11 cellular contexts compared by ENCODE assay signal in genomic region chr4:6474053-6474568, GRCh38. TPM values are rescaled to one million over a fixed set of nuclear protein-coding genes. Genes with fewer than 3 reads are reported as not detected.
DNase-seq lines count a peak whose midpoint lies in the region; ATAC-seq, FAIRE-seq and TF ChIP-seq lines count a peak whose summit lies in the region.
"Had no signal": no experiment of that assay in that cellular context is flagged by ENCODE, and none has a peak within 500 bp of the region (broad histone marks: within the 10 kb centered on the region; RNA-seq: fewer than 3 reads in every experiment).

No MANE protein-coding gene starts in this region.

- no peak overlapping the region for H3K27ac ChIP-seq in upper lobe of right lung
- H3K27ac ChIP-seq: epithelial cell of prostate had no signal

- no peaks in the 10 kb centered on the region; the same call in 1 of the 2 replicates for H3K9me3 Mint-ChIP-seq in WTC11

- no peak for TF ChIP-seq POLR2A in H54 (IDR thresholded peaks at IDR 0.05; ENCODE audit: low read depth, low read length)

- H3K9me3 ChIP-seq in upper lobe of right lung = no peaks in the 10 kb centered on the region

- POLR2A ChIA-PET in BJ (lab: Charles Lee) (no interaction called here), WTC11 (lab: Charles Lee) (interaction anchor here (0.6 kb wide), 1 partner anchor 1914 kb away, joined by 5 read pairs; no protein-coding TSS in a partner anchor)

- no peak for DNase-seq in BJ (ENCODE audit: low read depth)
- peak; percentile 50 for DNase-seq in H54 (ENCODE audit: insufficient read length, low spot score)
- DNase-seq in WTC11 (ENCODE audit: low spot score) = peak; percentile 54
- DNase-seq in left lobe of liver (ENCODE audit: low spot score) = peak; percentile 26
- DNase-seq in upper lobe of right lung = no peak
- no peak for DNase-seq in CD1c-positive myeloid dendritic cell (ENCODE audit: extremely low spot score)
- DNase-seq: activated naive CD4-positive, alpha-beta T cell treated with anti-CD3 and anti-CD28 coated beads for 36 hours; NCI-H446 had no signal

- peaks cover 6% of the 10 kb centered on the region for H3K4me1 ChIP-seq in upper lobe of right lung

- intact Hi-C loops in upper lobe of right lung (cut with DNase I) = no loop called here

- no peak overlapping the region for H3K4me3 ChIP-seq in BJ (ENCODE audit: low read depth, low read length)
- no peak overlapping the region for H3K4me3 ChIP-seq in upper lobe of right lung

- no peak for ATAC-seq in WTC11
- ATAC-seq in left lobe of liver = peak; percentile 38
- no peak for ATAC-seq in upper lobe of right lung
- ATAC-seq in HG02610 (IDR thresholded peaks at IDR 0.05; ENCODE audit: unreplicated experiment) = no peak
- no peak for ATAC-seq in HG03439 (IDR thresholded peaks at IDR 0.05; ENCODE audit: unreplicated experiment)

- 0 out of 2 replicates have a peak overlapping the region, but pooled peaks have one; percentile 6 for H3K4me3 Mint-ChIP-seq in WTC11
- H3K4me3 Mint-ChIP-seq: activated naive CD4-positive, alpha-beta T cell treated with anti-CD3 and anti-CD28 coated beads for 36 hours had no signal

- peaks cover 23% of the 10 kb centered on the region for H3K4me1 Mint-ChIP-seq in WTC11

- peaks cover 18% of the 10 kb centered on the region for H3K27me3 ChIP-seq in BJ (ENCODE audit: control insufficient read depth, insufficient read depth, low read length)
- peaks cover 52% of the 10 kb centered on the region for H3K27me3 ChIP-seq in upper lobe of right lung

- H3K27me3 Mint-ChIP-seq in WTC11 (ENCODE audit: low read depth) = peaks cover 51% of the 10 kb centered on the region

- FAIRE-seq in H54 (lab: Jason Lieb, UNC) = no peak

- H3K36me3 ChIP-seq in BJ (ENCODE audit: control insufficient read depth, insufficient read depth, low read length) = no peaks in the 10 kb centered on the region
- H3K36me3 ChIP-seq in upper lobe of right lung = no peaks in the 10 kb centered on the region

- H3K27ac Mint-ChIP-seq in WTC11 = no peak overlapping the region
- H3K27ac Mint-ChIP-seq: activated naive CD4-positive, alpha-beta T cell treated with anti-CD3 and anti-CD28 coated beads for 36 hours had no signal

- CTCF ChIA-PET in BJ (lab: Yijun Ruan, JAX) = no interaction called here
- CTCF ChIA-PET in WTC11 (lab: Charles Lee) = interaction anchor here (0.6 to 3.6 kb wide), 16 partner anchors 9 to 160 kb away, joined by 3 to 35 read pairs (median 4); no protein-coding TSS in a partner anchor

- no peaks in the 10 kb centered on the region for H3K36me3 Mint-ChIP-seq in WTC11

- TF ChIP-seq CTCF in BJ (IDR thresholded peaks at IDR 0.05; ENCODE audit: insufficient read depth, low read depth, low read length) = peak; percentile 31
- 0 out of 2 replicates have a peak, but pooled peaks have one; percentile 28 for TF ChIP-seq CTCF in WTC11 (IDR thresholded peaks at IDR 0.05)
- no peak for TF ChIP-seq CTCF in upper lobe of right lung (IDR thresholded peaks at IDR 0.05)

TF ChIP-seq in WTC11, 78 proteins besides CTCF, POLR2A, EP300 and RAD21:
- peak; percentile 70 for TF ChIP-seq ZNF423 (CRISPR knock-in tag; IDR thresholded peaks at IDR 0.05)
- no peak for TF ChIP-seq TEAD4 (CRISPR knock-in tag; IDR thresholded peaks at IDR 0.05)
- no peak for TF ChIP-seq ZNF219 (CRISPR knock-in tag; IDR thresholded peaks at IDR 0.05; ENCODE audit: borderline replicate concordance)

RNA-seq across cellular contexts. Expression of gene PPP2R2C, which starts 1.7 kb away (rescaled TPM):
- polyA plus RNA-seq in BJ (2011; rRNA removed) = 0.06 TPM in 1 of 2 replicates, not detected in the other
- not detected in 2 replicates for polyA minus RNA-seq in BJ (2011; rRNA and poly(A)+ RNA removed)
- 9.0 to 11.5 TPM (median 9.4 TPM) in 3 replicates for total RNA-seq in WTC11 (2021)
- total RNA-seq in left lobe of liver = 0.13 TPM
- total RNA-seq in upper lobe of right lung = 0.09 TPM
- total RNA-seq: activated naive CD4-positive, alpha-beta T cell treated with anti-CD3 and anti-CD28 coated beads for 36 hours had no signal

Comparison
In these comparisons a context has a peak if more than half of its experiments do, and no peak if none do; other contexts are left out.
1. DNase-seq: peak in H54 (single experiment), WTC11 (single experiment) and left lobe of liver (single experiment); none in BJ (single experiment), upper lobe of right lung (single experiment) and CD1c-positive myeloid dendritic cell (single experiment).